ENCODE assay signal across 13 cellular contexts in the genomic region with DNA sequence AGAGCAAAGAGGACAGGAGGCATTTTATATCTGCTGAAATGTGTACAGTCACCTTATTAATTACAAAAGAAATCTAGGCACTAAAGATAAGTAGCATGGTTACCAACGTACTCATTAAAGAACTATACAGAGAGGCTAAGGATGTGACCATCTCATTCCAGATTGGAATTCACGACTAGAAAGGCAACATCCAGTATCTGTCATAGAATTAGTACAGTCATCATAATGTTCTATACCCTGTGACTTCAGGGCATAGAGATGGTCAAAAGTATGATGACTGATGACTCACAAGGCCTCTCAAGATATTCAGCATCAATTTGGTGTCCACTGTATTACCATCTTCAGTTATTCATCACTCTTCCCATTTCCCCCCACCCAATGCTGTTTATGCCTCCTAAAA.
DNase-seq lines count a peak whose midpoint lies in the region; ATAC-seq and TF ChIP-seq lines count a peak whose summit lies in the region.
"Had no signal": no experiment of that assay in that cellular context is flagged by ENCODE, and none has a peak within 500 bp of the region (broad histone marks: within the 10 kb centered on the region; RNA-seq: fewer than 3 reads in every experiment).

No MANE protein-coding gene starts in this region.

- TF ChIP-seq POLR2A in GM19193 (IDR thresholded peaks at IDR 0.05; ENCODE audit: extremely low read depth, insufficient read depth, insufficient read length) = peak; percentile 19

- H3K9me3 Mint-ChIP-seq in T-helper 2 cell treated with Interferon-gamma antibody and Interleukin-4, amounts not matched to agents 5 μg/mL and 100 μg/mL, for 36 hours = peaks cover 16% of the 10 kb centered on the region
- no peaks in the 10 kb centered on the region for H3K9me3 Mint-ChIP-seq in activated B cell treated with CpG ODN at 0.5 μM for 24 hours
- peaks cover 0 to 13% (median 2%) of the 10 kb centered on the region in 11 donors for H3K9me3 Mint-ChIP-seq in naive thymus-derived CD4-positive, alpha-beta T cell

- H3K27ac Mint-ChIP-seq in T-helper 2 cell treated with Interferon-gamma antibody and Interleukin-4, amounts not matched to agents 5 μg/mL and 100 μg/mL, for 36 hours = peak overlapping the region; percentile 1
- H3K27ac Mint-ChIP-seq in activated B cell treated with CpG ODN at 0.5 μM for 24 hours = peak overlapping the region; percentile 75
- peak overlapping the region in 4 of 9 donors; percentile 7 to 79 (median 34) for H3K27ac Mint-ChIP-seq in naive thymus-derived CD4-positive, alpha-beta T cell

- ATAC-seq in activated B cell treated with CpG ODN at 0.5 μM for 24 hours (ENCODE audit: low read depth) = no peak
- no peak for ATAC-seq in naive thymus-derived CD4-positive, alpha-beta T cell

- H3K36me3 ChIP-seq in liver (ENCODE audit: control insufficient read depth in 4 of 4, insufficient read depth in 3 of 4, low read depth in 1 of 4, low read length in 3 of 4) = no peaks in the 10 kb centered on the region
- H3K36me3 ChIP-seq in naive thymus-derived CD4-positive, alpha-beta T cell (ENCODE audit: control insufficient read depth in 2 of 3, insufficient read depth in 3 of 3, low read length in 3 of 3) = no peaks in the 10 kb centered on the region
- H3K36me3 ChIP-seq: thoracic aorta had no signal

- DNase-seq in T-helper 2 cell treated with Interferon-gamma antibody and Interleukin-4, amounts not matched to agents 5 μg/mL and 100 μg/mL, for 36 hours (ENCODE audit: low spot score) = no peak
- DNase-seq in T-helper 2 cell = no peak
- no peak for DNase-seq in activated B cell treated with CpG ODN at 0.5 μM for 24 hours
- no peak for DNase-seq in naive thymus-derived CD4-positive, alpha-beta T cell
- DNase-seq in DMS79 treated with DMSO at 0.1 percent for 48 hours (lab: John Stamatoyannopoulos, UW) = no peak
- DNase-seq in SIG-M5 treated with dmso at 0.1 percent for 504 hours (lab: John Stamatoyannopoulos, UW; ENCODE audit: unreplicated experiment) = no peak
- DNase-seq: 8988T; activated effector memory CD4-positive, alpha-beta T cell treated with Interleukin-2 at 50 U/mL for 16 hours; DMS153; NCI-H526 had no signal

- no peak overlapping the region for H3K4me3 ChIP-seq in liver (ENCODE audit: low read depth in 1 of 3, low read length in 3 of 3)
- no peak overlapping the region for H3K4me3 ChIP-seq in naive thymus-derived CD4-positive, alpha-beta T cell (ENCODE audit: low read length)
- H3K4me3 ChIP-seq: thoracic aorta had no signal

- intact Hi-C loops in activated B cell treated with CpG ODN at 0.5 μM for 24 hours (cut with micrococcal nuclease) = loop anchor here (5.0 kb wide), 1 partner anchor 277 kb away; no protein-coding TSS in a partner anchor
- intact Hi-C loops in naive thymus-derived CD4-positive, alpha-beta T cell (cut with micrococcal nuclease) = loop anchor here in 1 of 2 donors (5.0 to 10.0 kb wide), 2 partner anchors 157 to 504 kb away; no protein-coding TSS in a partner anchor

- H3K36me3 Mint-ChIP-seq in T-helper 2 cell treated with Interferon-gamma antibody and Interleukin-4, amounts not matched to agents 5 μg/mL and 100 μg/mL, for 36 hours (ENCODE audit: low read depth) = peaks cover 4% of the 10 kb centered on the region
- H3K36me3 Mint-ChIP-seq in activated B cell treated with CpG ODN at 0.5 μM for 24 hours (ENCODE audit: low read depth) = peaks cover 3% of the 10 kb centered on the region
- H3K36me3 Mint-ChIP-seq in naive thymus-derived CD4-positive, alpha-beta T cell = peaks cover 0 to 39% (median 4%) of the 10 kb centered on the region in 5 donors

- H3K27ac ChIP-seq in liver (ENCODE audit: low read depth in 1 of 2, low read length in 2 of 2) = peak overlapping the region; percentile 1 to 25
- no peak overlapping the region for H3K27ac ChIP-seq in naive thymus-derived CD4-positive, alpha-beta T cell (ENCODE audit: low read depth, low read length)
- H3K27ac ChIP-seq: thoracic aorta had no signal

- no peak for TF ChIP-seq RAD21 in liver (IDR thresholded peaks at IDR 0.05)

- H3K4me1 Mint-ChIP-seq in T-helper 2 cell treated with Interferon-gamma antibody and Interleukin-4, amounts not matched to agents 5 μg/mL and 100 μg/mL, for 36 hours (ENCODE audit: low read depth) = peaks cover 55% of the 10 kb centered on the region
- H3K4me1 Mint-ChIP-seq in activated B cell treated with CpG ODN at 0.5 μM for 24 hours = peaks cover 89% of the 10 kb centered on the region
- peaks cover 30 to 68% (median 57%) of the 10 kb centered on the region in 7 donors for H3K4me1 Mint-ChIP-seq in naive thymus-derived CD4-positive, alpha-beta T cell

- CTCF ChIA-PET in activated B cell treated with CpG ODN at 0.5 μM for 24 hours (lab: Charles Lee) = interaction anchor here (1.1 kb wide), 1 partner anchor 57 kb away, joined by 4 read pairs; no protein-coding TSS in a partner anchor
- CTCF ChIA-PET in naive thymus-derived CD4-positive, alpha-beta T cell (lab: Charles Lee) = no interaction called here

- no peak overlapping the region for H3K4me3 Mint-ChIP-seq in T-helper 2 cell treated with Interferon-gamma antibody and Interleukin-4, amounts not matched to agents 5 μg/mL and 100 μg/mL, for 36 hours
- peak overlapping the region; percentile 33 for H3K4me3 Mint-ChIP-seq in activated B cell treated with CpG ODN at 0.5 μM for 24 hours
- peak overlapping the region in 1 of 10 donors; percentile 61 for H3K4me3 Mint-ChIP-seq in naive thymus-derived CD4-positive, alpha-beta T cell

- H3K9ac ChIP-seq in liver (ENCODE audit: low read depth in 1 of 2, low read length in 2 of 2) = no peak overlapping the region

- H3K9me3 ChIP-seq in liver (ENCODE audit: control insufficient read depth in 4 of 4, low read length in 3 of 4) = no peaks in the 10 kb centered on the region
- no peaks in the 10 kb centered on the region for H3K9me3 ChIP-seq in naive thymus-derived CD4-positive, alpha-beta T cell (ENCODE audit: control insufficient read depth in 2 of 3, low read length in 3 of 3)
- H3K9me3 ChIP-seq: thoracic aorta had no signal

- no peaks in the 10 kb centered on the region for H3K27me3 Mint-ChIP-seq in T-helper 2 cell treated with Interferon-gamma antibody and Interleukin-4, amounts not matched to agents 5 μg/mL and 100 μg/mL, for 36 hours (ENCODE audit: low read depth)
- H3K27me3 Mint-ChIP-seq in activated B cell treated with CpG ODN at 0.5 μM for 24 hours = no peaks in the 10 kb centered on the region
- H3K27me3 Mint-ChIP-seq in naive thymus-derived CD4-positive, alpha-beta T cell = no peaks in the 10 kb centered on the region

- H3K27me3 ChIP-seq in liver (ENCODE audit: control insufficient read depth in 4 of 4, insufficient read depth in 4 of 4, low read length in 3 of 4) = no peaks in the 10 kb centered on the region
- H3K27me3 ChIP-seq in naive thymus-derived CD4-positive, alpha-beta T cell (ENCODE audit: control insufficient read depth in 2 of 2, insufficient read depth in 2 of 2, low read length in 2 of 2) = no peaks in the 10 kb centered on the region

- no peak for TF ChIP-seq CTCF in activated B cell treated with CpG ODN at 0.5 μM for 24 hours (IDR thresholded peaks at IDR 0.05)
- TF ChIP-seq CTCF in liver (IDR thresholded peaks at IDR 0.05; ENCODE audit: low read depth, low read length, missing input control) = no peak

- POLR2A ChIA-PET in activated B cell treated with CpG ODN at 0.5 μM for 24 hours (lab: Charles Lee) = interaction anchor here (1.0 to 3.0 kb wide), 3 partner anchors 56 to 413 kb away, joined by 5 to 28 read pairs (median 13); a partner anchor contains a TSS
- POLR2A ChIA-PET in naive thymus-derived CD4-positive, alpha-beta T cell (lab: Charles Lee) = interaction anchor here (4.2 kb wide), 1 partner anchor 413 kb away, joined by 28 read pairs; a partner anchor contains a TSS

- 68% methylated on average over 2 of the region's 2 CpGs for WGBS in liver

- H3K4me1 ChIP-seq in liver (ENCODE audit: control insufficient read depth in 4 of 4, insufficient read depth in 4 of 4, low read length in 3 of 4) = peaks cover 3 to 29% (median 19%) of the 10 kb centered on the region in 4 donors
- peaks cover 16 to 22% of the 10 kb centered on the region in 2 donors for H3K4me1 ChIP-seq in naive thymus-derived CD4-positive, alpha-beta T cell (ENCODE audit: control insufficient read depth in 2 of 2, insufficient read depth in 2 of 2, low read length in 2 of 2)

TF ChIP-seq in liver, 16 proteins besides CTCF, POLR2A, EP300 and RAD21:
- TF ChIP-seq, protein P1, sequence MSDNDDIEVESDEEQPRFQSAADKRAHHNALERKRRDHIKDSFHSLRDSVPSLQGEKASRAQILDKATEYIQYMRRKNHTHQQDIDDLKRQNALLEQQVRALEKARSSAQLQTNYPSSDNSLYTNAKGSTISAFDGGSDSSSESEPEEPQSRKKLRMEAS (IDR thresholded peaks at IDR 0.05) = no peak
- no peak for TF ChIP-seq FOXA2 (IDR thresholded peaks at IDR 0.05)
- no peak for TF ChIP-seq TAF1 (conservative IDR thresholded peaks at IDR 0.05)
- no peak for TF ChIP-seq JUND (IDR thresholded peaks at IDR 0.05)
- TF ChIP-seq FOXA1 (IDR thresholded peaks at IDR 0.05) = no peak
TF ChIP-seq in liver: peak in this region for 0.
